1 cellular context compared by ENCODE assay signal in the genomic region with DNA sequence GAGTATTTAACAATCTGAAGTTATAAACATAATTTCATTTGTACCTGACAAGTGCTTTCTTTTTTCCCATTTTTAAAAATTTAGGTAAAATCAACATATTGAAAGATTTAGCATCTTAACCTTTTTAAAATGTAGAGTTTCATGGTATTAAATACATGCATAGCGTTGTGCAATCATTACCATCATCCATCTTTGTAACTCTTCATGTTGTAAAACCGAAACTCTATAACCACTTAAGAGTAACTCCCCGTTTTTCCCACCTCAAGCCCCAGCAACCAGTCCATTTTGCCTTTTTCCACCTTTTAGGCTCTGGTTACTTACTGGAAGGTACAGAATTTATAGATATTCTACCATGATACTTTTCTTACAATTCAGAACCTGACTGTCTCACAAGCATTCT.
TF ChIP-seq lines count a peak whose summit lies in the region.

No MANE protein-coding gene starts in this region.

TF ChIP-seq in H1, 55 proteins besides CTCF, POLR2A, EP300 and RAD21 (continued from another document):
- TF ChIP-seq, protein P1, sequence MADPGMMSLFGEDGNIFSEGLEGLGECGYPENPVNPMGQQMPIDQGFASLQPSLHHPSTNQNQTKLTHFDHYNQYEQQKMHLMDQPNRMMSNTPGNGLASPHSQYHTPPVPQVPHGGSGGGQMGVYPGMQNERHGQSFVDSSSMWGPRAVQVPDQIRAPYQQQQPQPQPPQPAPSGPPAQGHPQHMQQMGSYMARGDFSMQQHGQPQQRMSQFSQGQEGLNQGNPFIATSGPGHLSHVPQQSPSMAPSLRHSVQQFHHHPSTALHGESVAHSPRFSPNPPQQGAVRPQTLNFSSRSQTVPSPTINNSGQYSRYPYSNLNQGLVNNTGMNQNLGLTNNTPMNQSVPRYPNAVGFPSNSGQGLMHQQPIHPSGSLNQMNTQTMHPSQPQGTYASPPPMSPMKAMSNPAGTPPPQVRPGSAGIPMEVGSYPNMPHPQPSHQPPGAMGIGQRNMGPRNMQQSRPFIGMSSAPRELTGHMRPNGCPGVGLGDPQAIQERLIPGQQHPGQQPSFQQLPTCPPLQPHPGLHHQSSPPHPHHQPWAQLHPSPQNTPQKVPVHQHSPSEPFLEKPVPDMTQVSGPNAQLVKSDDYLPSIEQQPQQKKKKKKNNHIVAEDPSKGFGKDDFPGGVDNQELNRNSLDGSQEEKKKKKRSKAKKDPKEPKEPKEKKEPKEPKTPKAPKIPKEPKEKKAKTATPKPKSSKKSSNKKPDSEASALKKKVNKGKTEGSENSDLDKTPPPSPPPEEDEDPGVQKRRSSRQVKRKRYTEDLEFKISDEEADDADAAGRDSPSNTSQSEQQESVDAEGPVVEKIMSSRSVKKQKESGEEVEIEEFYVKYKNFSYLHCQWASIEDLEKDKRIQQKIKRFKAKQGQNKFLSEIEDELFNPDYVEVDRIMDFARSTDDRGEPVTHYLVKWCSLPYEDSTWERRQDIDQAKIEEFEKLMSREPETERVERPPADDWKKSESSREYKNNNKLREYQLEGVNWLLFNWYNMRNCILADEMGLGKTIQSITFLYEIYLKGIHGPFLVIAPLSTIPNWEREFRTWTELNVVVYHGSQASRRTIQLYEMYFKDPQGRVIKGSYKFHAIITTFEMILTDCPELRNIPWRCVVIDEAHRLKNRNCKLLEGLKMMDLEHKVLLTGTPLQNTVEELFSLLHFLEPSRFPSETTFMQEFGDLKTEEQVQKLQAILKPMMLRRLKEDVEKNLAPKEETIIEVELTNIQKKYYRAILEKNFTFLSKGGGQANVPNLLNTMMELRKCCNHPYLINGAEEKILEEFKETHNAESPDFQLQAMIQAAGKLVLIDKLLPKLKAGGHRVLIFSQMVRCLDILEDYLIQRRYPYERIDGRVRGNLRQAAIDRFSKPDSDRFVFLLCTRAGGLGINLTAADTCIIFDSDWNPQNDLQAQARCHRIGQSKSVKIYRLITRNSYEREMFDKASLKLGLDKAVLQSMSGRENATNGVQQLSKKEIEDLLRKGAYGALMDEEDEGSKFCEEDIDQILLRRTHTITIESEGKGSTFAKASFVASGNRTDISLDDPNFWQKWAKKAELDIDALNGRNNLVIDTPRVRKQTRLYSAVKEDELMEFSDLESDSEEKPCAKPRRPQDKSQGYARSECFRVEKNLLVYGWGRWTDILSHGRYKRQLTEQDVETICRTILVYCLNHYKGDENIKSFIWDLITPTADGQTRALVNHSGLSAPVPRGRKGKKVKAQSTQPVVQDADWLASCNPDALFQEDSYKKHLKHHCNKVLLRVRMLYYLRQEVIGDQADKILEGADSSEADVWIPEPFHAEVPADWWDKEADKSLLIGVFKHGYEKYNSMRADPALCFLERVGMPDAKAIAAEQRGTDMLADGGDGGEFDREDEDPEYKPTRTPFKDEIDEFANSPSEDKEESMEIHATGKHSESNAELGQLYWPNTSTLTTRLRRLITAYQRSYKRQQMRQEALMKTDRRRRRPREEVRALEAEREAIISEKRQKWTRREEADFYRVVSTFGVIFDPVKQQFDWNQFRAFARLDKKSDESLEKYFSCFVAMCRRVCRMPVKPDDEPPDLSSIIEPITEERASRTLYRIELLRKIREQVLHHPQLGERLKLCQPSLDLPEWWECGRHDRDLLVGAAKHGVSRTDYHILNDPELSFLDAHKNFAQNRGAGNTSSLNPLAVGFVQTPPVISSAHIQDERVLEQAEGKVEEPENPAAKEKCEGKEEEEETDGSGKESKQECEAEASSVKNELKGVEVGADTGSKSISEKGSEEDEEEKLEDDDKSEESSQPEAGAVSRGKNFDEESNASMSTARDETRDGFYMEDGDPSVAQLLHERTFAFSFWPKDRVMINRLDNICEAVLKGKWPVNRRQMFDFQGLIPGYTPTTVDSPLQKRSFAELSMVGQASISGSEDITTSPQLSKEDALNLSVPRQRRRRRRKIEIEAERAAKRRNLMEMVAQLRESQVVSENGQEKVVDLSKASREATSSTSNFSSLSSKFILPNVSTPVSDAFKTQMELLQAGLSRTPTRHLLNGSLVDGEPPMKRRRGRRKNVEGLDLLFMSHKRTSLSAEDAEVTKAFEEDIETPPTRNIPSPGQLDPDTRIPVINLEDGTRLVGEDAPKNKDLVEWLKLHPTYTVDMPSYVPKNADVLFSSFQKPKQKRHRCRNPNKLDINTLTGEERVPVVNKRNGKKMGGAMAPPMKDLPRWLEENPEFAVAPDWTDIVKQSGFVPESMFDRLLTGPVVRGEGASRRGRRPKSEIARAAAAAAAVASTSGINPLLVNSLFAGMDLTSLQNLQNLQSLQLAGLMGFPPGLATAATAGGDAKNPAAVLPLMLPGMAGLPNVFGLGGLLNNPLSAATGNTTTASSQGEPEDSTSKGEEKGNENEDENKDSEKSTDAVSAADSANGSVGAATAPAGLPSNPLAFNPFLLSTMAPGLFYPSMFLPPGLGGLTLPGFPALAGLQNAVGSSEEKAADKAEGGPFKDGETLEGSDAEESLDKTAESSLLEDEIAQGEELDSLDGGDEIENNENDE (IDR thresholded peaks at IDR 0.05; ENCODE audit: insufficient replicate concordance, low read length): no peak
- TF ChIP-seq POU5F1 (IDR thresholded peaks at IDR 0.05; ENCODE audit: low read depth, low read length): no peak
- no peak for TF ChIP-seq CTBP2 (IDR thresholded peaks at IDR 0.05; ENCODE audit: borderline replicate concordance, insufficient read depth, insufficient read length, low read length)
